In the genomic region with DNA sequence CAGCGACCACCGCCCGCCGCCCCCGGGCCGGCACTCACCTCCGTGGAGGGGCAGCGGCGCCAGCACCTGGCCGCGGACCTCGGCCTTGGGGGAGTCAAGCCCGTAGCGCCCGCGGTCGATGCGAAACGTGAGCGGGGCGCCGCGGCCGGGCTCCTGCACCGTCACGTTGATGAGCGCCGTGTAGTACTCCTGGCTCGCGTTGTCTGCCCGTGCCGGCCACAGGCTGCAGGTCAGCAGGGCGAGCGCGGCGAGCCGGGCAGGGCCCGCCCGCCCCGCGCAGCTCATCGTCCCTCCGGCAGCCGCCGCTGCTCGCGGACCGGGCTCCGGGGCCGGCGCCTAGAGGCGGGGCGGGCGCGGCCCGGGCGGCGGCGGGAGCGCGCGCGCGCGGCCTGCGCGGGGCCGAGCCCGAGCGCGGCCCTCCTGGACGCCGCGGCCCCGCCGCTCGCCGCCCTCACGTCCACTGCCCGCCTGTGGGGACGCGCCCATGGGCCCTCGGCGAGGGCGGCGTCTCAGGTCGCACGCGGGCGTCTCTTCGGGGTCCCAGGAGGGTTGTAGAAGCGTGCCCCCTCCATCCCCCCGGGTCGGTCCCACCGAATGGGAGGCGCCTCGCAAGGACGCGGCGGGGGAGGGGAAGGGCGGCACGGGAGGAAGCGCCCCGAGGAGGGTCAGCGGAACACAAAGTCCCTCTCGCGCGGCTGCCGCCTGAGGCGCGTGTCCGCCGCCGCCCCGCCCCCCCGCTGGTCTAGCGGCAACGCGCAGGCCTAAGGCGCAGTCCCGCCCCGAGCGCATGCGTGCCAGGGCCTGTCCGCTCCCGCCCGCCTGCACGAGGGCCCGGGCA, we compare ENCODE assay signal across 7 cellular contexts. TPM values are rescaled to one million over a fixed set of nuclear protein-coding genes. Genes with fewer than 3 reads are reported as not detected.
DNase-seq lines count a peak whose midpoint lies in the region; ATAC-seq, FAIRE-seq and TF ChIP-seq lines count a peak whose summit lies in the region.

A gene with protein sequence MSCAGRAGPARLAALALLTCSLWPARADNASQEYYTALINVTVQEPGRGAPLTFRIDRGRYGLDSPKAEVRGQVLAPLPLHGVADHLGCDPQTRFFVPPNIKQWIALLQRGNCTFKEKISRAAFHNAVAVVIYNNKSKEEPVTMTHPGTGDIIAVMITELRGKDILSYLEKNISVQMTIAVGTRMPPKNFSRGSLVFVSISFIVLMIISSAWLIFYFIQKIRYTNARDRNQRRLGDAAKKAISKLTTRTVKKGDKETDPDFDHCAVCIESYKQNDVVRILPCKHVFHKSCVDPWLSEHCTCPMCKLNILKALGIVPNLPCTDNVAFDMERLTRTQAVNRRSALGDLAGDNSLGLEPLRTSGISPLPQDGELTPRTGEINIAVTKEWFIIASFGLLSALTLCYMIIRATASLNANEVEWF (minus strand): TSS at position 342 of the 838 bp plus-strand sequence. CDS start 57 bp downstream, at position 285.

- peak within 1 kb of the TSS; percentile 70 for H3K4me3 ChIP-seq in fibroblast of mammary gland (ENCODE audit: control insufficient read depth, low read depth, low read length)
- H3K4me3 ChIP-seq in naive thymus-derived CD4-positive, alpha-beta T cell (ENCODE audit: low read length): peak within 1 kb of the TSS; percentile 62

- peaks cover 6 to 21% of the 10 kb centered on the region in 2 donors for H3K4me1 ChIP-seq in naive thymus-derived CD4-positive, alpha-beta T cell (ENCODE audit: control insufficient read depth in 2 of 2, insufficient read depth in 2 of 2, low read length in 2 of 2)

- peak; percentile 45 for DNase-seq in GM18507 (ENCODE audit: extremely low spot score, insufficient read length, low read depth)
- peak; percentile 91 for DNase-seq in HuH-7 (ENCODE audit: low spot score)
- DNase-seq in SHP77 (lab: John Stamatoyannopoulos, UW): peak; percentile 85 to 90
- peak; percentile 76 for DNase-seq in activated effector memory CD4-positive, alpha-beta T cell treated with Interleukin-2 at 50 U/mL for 16 hours
- DNase-seq in fibroblast of mammary gland (ENCODE audit: low read depth): peak; percentile 86
- DNase-seq in naive thymus-derived CD4-positive, alpha-beta T cell: peak; percentile 64 to 91 (median 77)
- peak; percentile 76 to 82 for DNase-seq in stimulated activated CD8-positive, alpha-beta memory T cell treated with anti-CD3 and anti-CD28 coated beads, Interleukin-7, amount 100 ng/mL, for 48 hours (ENCODE audit: extremely low read depth in 1 of 2, low read depth in 1 of 2)

- CTCF ChIA-PET in naive thymus-derived CD4-positive, alpha-beta T cell (lab: Charles Lee): no interaction called here

- peak within 1 kb of the TSS; percentile 80 to 93 (median 91) for H3K4me3 Mint-ChIP-seq in naive thymus-derived CD4-positive, alpha-beta T cell

- H3K27ac ChIP-seq in naive thymus-derived CD4-positive, alpha-beta T cell (ENCODE audit: low read depth, low read length): peak within 1 kb of the TSS; percentile 76

- no peaks in the 10 kb centered on the region for H3K36me3 ChIP-seq in naive thymus-derived CD4-positive, alpha-beta T cell (ENCODE audit: control insufficient read depth in 2 of 3, insufficient read depth in 3 of 3, low read length in 3 of 3)

- H3K36me3 Mint-ChIP-seq in naive thymus-derived CD4-positive, alpha-beta T cell: peaks cover 0 to 6% (median 0%) of the 10 kb centered on the region in 5 donors

- FAIRE-seq in GM18507 (lab: Jason Lieb, UNC): no peak

- peak within 1 kb of the TSS in 8 of 9 donors; percentile 78 to 95 (median 90) for H3K27ac Mint-ChIP-seq in naive thymus-derived CD4-positive, alpha-beta T cell

- peaks cover 0 to 3% (median 0%) of the 10 kb centered on the region in 11 donors for H3K9me3 Mint-ChIP-seq in naive thymus-derived CD4-positive, alpha-beta T cell

- ATAC-seq in naive thymus-derived CD4-positive, alpha-beta T cell: peak; percentile 88

- peaks cover 10 to 47% (median 38%) of the 10 kb centered on the region in 7 donors for H3K4me1 Mint-ChIP-seq in naive thymus-derived CD4-positive, alpha-beta T cell

- no peaks in the 10 kb centered on the region for H3K27me3 ChIP-seq in naive thymus-derived CD4-positive, alpha-beta T cell (ENCODE audit: control insufficient read depth in 2 of 2, insufficient read depth in 2 of 2, low read length in 2 of 2)

- intact Hi-C loops in naive thymus-derived CD4-positive, alpha-beta T cell (cut with micrococcal nuclease): loop anchor here (1.0 to 5.0 kb wide), 10 partner anchors 19 to 1864 kb away; partner anchors contain the start of genes MRNIP (in 2 of the 2), RUFY1 (in 2 of the 2), TBC1D9B (in 2 of the 2) and CANX (in 1 of the 2)

- POLR2A ChIA-PET in naive thymus-derived CD4-positive, alpha-beta T cell (lab: Charles Lee): interaction anchor here (1.4 to 1.5 kb wide), 2 partner anchors 12 to 14 kb away, joined by 3 to 5 read pairs; no protein-coding TSS in a partner anchor

- no peak for TF ChIP-seq CTCF in fibroblast of mammary gland (conservative IDR thresholded peaks at IDR 0.05; ENCODE audit: control insufficient read depth, insufficient read depth, low read depth, low read length)

- H3K9me3 ChIP-seq in naive thymus-derived CD4-positive, alpha-beta T cell (ENCODE audit: control insufficient read depth in 2 of 3, low read length in 3 of 3): no peaks in the 10 kb centered on the region

- peaks cover 0 to 50% (median 0%) of the 10 kb centered on the region in 5 donors for H3K27me3 Mint-ChIP-seq in naive thymus-derived CD4-positive, alpha-beta T cell

RNA-seq across cellular contexts. Expression of the gene that starts here (rescaled TPM):
- 10 to 100 TPM in 4 of 5 experiments, 1 to 10 TPM in 1; 3.6 to 76.3 (median 23.3) TPM for total RNA-seq in naive thymus-derived CD4-positive, alpha-beta T cell
- 10 to 100 TPM; 14.8 to 18.1 TPM for polyA plus RNA-seq in naive thymus-derived CD4-positive, alpha-beta T cell

Comparison
In these comparisons a context has a peak if more than half of its experiments do, and no peak if none do; other contexts are left out.
1. Peak in every context shown above with its lines: DNase-seq, ATAC-seq, H3K4me3 ChIP-seq and H3K27ac ChIP-seq.